In the genomic region with DNA sequence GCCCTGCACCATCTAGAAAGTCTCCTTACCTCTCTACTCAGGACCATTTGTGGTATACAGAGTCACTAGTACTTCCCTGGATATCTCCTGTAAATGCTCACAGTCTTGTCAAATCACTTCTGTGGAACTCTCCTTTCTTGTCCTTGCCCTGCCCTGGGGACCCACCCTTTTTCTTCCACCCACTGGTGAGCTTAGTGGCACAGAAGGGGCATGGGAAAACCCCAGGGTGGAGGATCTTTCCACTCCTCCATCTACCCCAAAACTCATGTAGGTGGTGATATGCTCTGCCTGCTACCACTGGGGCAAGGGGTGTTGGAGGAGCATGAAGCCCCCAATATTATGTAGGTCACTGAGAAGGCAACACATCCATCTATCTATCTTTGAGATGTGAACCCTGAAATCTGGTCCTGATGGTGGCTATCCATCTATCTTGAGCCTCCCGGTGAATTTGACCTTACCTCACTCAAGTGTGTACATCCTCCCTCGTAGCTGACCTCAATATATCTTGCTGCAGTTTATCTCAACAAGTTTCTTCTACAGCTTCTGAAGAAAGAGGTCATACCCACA, we compare ENCODE assay signal across 15 cellular contexts. TPM values are rescaled to one million over a fixed set of nuclear protein-coding genes. Genes with fewer than 3 reads are reported as not detected.
DNase-seq lines count a peak whose midpoint lies in the region; ATAC-seq and TF ChIP-seq lines count a peak whose summit lies in the region.
"Had no signal": no experiment of that assay in that cellular context is flagged by ENCODE, and none has a peak within 500 bp of the region (broad histone marks: within the 10 kb centered on the region; RNA-seq: fewer than 3 reads in every experiment).

No MANE protein-coding gene starts in this region.

- H3K27me3 ChIP-seq in CD4-positive, alpha-beta T cell (ENCODE audit: control insufficient read depth, insufficient read depth, low read length), result no peaks in the 10 kb centered on the region
- H3K27me3 ChIP-seq in Peyer's patch (no peaks in the 10 kb centered on the region), PC-9 (ENCODE audit: insufficient read depth, low read depth) (peaks cover 71% of the 10 kb centered on the region)

- no peaks in the 10 kb centered on the region for H4K20me1 ChIP-seq in PC-9 (ENCODE audit: insufficient read depth)

- H3K27ac ChIP-seq in CD4-positive, alpha-beta T cell (ENCODE audit: low read depth, low read length), result peak overlapping the region; percentile 97
- H3K27ac ChIP-seq in Peyer's patch (peak overlapping the region; percentile 49 to 74 (median 66)), skin epidermis (peak overlapping the region in 9 of 21 experiments; percentile 5 to 87 (median 55)), PC-9 (no peak overlapping the region)
- H3K27ac ChIP-seq: prostate gland, SK-N-MC had no signal

- POLR2A ChIA-PET in CD4-positive, alpha-beta T cell (lab: Charles Lee), result interaction anchor here (2.1 to 5.8 kb wide), 6 partner anchors 10 to 88 kb away, joined by 6 to 145 read pairs (median 24); no protein-coding TSS in a partner anchor
- POLR2A ChIA-PET in PC-9 (lab: Charles Lee; ENCODE audit: unreplicated experiment), result no interaction called here

- H3K4me1 Mint-ChIP-seq in CD4-positive, alpha-beta T cell (ENCODE audit: low read depth), result peaks cover 99% of the 10 kb centered on the region
- H3K4me1 Mint-ChIP-seq in activated T-helper 2 cell treated with anti-CD3 and anti-CD28 coated beads, Interferon-gamma antibody, Interleukin-2, Interleukin-4, amounts not matched to agents 10 μg/mL and 5 μg/mL and 100 μg/mL, durations not matched to agents 14 hours and 24 hours and 36 hours (ENCODE audit: low read depth), result peaks cover 62% of the 10 kb centered on the region

- intact Hi-C loops in CD4-positive, alpha-beta T cell (cut with DNase I, micrococcal nuclease), result loop anchor here (2.0 kb wide), 2 partner anchors 15 to 21 kb away; no protein-coding TSS in a partner anchor
- intact Hi-C loops in activated T-helper 2 cell treated with anti-CD3 and anti-CD28 coated beads, Interferon-gamma antibody, Interleukin-2, Interleukin-4, amounts not matched to agents 10 μg/mL and 5 μg/mL and 100 μg/mL, durations not matched to agents 14 hours and 24 hours and 36 hours (cut with micrococcal nuclease), result loop anchor here (1.0 to 5.0 kb wide), 4 partner anchors 8 to 949 kb away; a partner anchor contains a TSS
- intact Hi-C loops in PC-9 (cut with micrococcal nuclease; ENCODE audit: unreplicated experiment), result no loop called here

- H3F3A ChIP-seq in PC-9 (ENCODE audit: insufficient read depth, low read depth), result no peaks in the 10 kb centered on the region

- peak in 3 of 10 experiments; percentile 9 to 25 (median 24) for DNase-seq in CD4-positive, alpha-beta T cell
- DNase-seq in Peyer's patch (no peak), occipital lobe (lab: John Stamatoyannopoulos, UW) (no peak), PC-9 (no peak)
- DNase-seq in activated T-helper 2 cell treated with anti-CD3 and anti-CD28 coated beads, Interferon-gamma antibody, Interleukin-2, Interleukin-4, amounts not matched to agents 10 μg/mL and 5 μg/mL and 100 μg/mL, durations not matched to agents 14 hours and 24 hours and 36 hours (ENCODE audit: low spot score), result no peak
- DNase-seq: Kasumi-1 had no signal

- no peaks in the 10 kb centered on the region for H3K9me3 ChIP-seq in CD4-positive, alpha-beta T cell (ENCODE audit: control insufficient read depth, low read length)
- H3K9me3 ChIP-seq in Peyer's patch (no peaks in the 10 kb centered on the region), PC-9 (ENCODE audit: insufficient read depth, low read depth) (no peaks in the 10 kb centered on the region)
- H3K9me3 ChIP-seq: prostate gland had no signal

- no peak for TF ChIP-seq POLR2A in Peyer's patch (IDR thresholded peaks at IDR 0.05)

- H3K4me1 ChIP-seq in Peyer's patch (no peaks in the 10 kb centered on the region), PC-9 (replicated peaks; ENCODE audit: insufficient read depth) (no peaks in the 10 kb centered on the region)
- H3K4me1 ChIP-seq: prostate gland had no signal

- H3K36me3 ChIP-seq in Peyer's patch, result no peaks in the 10 kb centered on the region
- H3K36me3 ChIP-seq in PC-9 (ENCODE audit: low read depth), result no peaks in the 10 kb centered on the region
- H3K36me3 ChIP-seq: prostate gland had no signal

- H3K79me2 ChIP-seq in PC-9 (ENCODE audit: low read depth), result no peaks in the 10 kb centered on the region

- H3K36me3 Mint-ChIP-seq in CD4-positive, alpha-beta T cell (ENCODE audit: low read depth), result peaks cover 64% of the 10 kb centered on the region
- peaks cover 67% of the 10 kb centered on the region for H3K36me3 Mint-ChIP-seq in activated T-helper 2 cell treated with anti-CD3 and anti-CD28 coated beads, Interferon-gamma antibody, Interleukin-2, Interleukin-4, amounts not matched to agents 10 μg/mL and 5 μg/mL and 100 μg/mL, durations not matched to agents 14 hours and 24 hours and 36 hours (ENCODE audit: low read depth)

- peak overlapping the region; percentile 100 for H3K27ac Mint-ChIP-seq in CD4-positive, alpha-beta T cell
- H3K27ac Mint-ChIP-seq in activated T-helper 2 cell treated with anti-CD3 and anti-CD28 coated beads, Interferon-gamma antibody, Interleukin-2, Interleukin-4, amounts not matched to agents 10 μg/mL and 5 μg/mL and 100 μg/mL, durations not matched to agents 14 hours and 24 hours and 36 hours, result peak overlapping the region; percentile 89
- H3K27ac Mint-ChIP-seq: dendritic cell treated with granulocyte-macrophage colony-stimulating factor and Interleukin-4, amounts not matched to agents 40 ng/mL and 50 ng/mL, for 4 days had no signal

- BruUV-seq in PC-9 (replicated peaks; lab: Mats Ljungman, UMichigan), result no TSS peak

- H3K4me3 ChIP-seq in Peyer's patch (peak overlapping the region; percentile 4 to 30 (median 24)), skin epidermis (peak overlapping the region in 5 of 7 experiments; percentile 2 to 20 (median 15)), PC-9 (no peak overlapping the region)
- H3K4me3 ChIP-seq: prostate gland, SK-N-MC had no signal

- no peaks in the 10 kb centered on the region for H3K27me3 Mint-ChIP-seq in CD4-positive, alpha-beta T cell
- H3K27me3 Mint-ChIP-seq in activated T-helper 2 cell treated with anti-CD3 and anti-CD28 coated beads, Interferon-gamma antibody, Interleukin-2, Interleukin-4, amounts not matched to agents 10 μg/mL and 5 μg/mL and 100 μg/mL, durations not matched to agents 14 hours and 24 hours and 36 hours (ENCODE audit: low read depth), result no peaks in the 10 kb centered on the region
- H3K27me3 Mint-ChIP-seq: dendritic cell treated with granulocyte-macrophage colony-stimulating factor and Interleukin-4, amounts not matched to agents 40 ng/mL and 50 ng/mL, for 4 days had no signal

- no peak for ATAC-seq in CD4-positive, alpha-beta T cell (ENCODE audit: poor library complexity)
- ATAC-seq in GM21381 (IDR thresholded peaks at IDR 0.05; ENCODE audit: unreplicated experiment), result no peak
- ATAC-seq in GM19463 (IDR thresholded peaks at IDR 0.05; ENCODE audit: unreplicated experiment), result no peak
- ATAC-seq: HCT116, left lobe of liver had no signal

- peak overlapping the region; percentile 91 for H3K4me3 Mint-ChIP-seq in CD4-positive, alpha-beta T cell
- peak overlapping the region; percentile 92 for H3K4me3 Mint-ChIP-seq in activated T-helper 2 cell treated with anti-CD3 and anti-CD28 coated beads, Interferon-gamma antibody, Interleukin-2, Interleukin-4, amounts not matched to agents 10 μg/mL and 5 μg/mL and 100 μg/mL, durations not matched to agents 14 hours and 24 hours and 36 hours (ENCODE audit: low read depth)
- H3K4me3 Mint-ChIP-seq: dendritic cell treated with granulocyte-macrophage colony-stimulating factor and Interleukin-4, amounts not matched to agents 40 ng/mL and 50 ng/mL, for 4 days had no signal

- H3K9me2 ChIP-seq in PC-9 (ENCODE audit: insufficient read depth), result no peaks in the 10 kb centered on the region

- no peak overlapping the region for H3K4me2 ChIP-seq in PC-9

- TF ChIP-seq CTCF in CD4-positive, alpha-beta T cell (IDR thresholded peaks at IDR 0.05), result no peak
- no peak for TF ChIP-seq CTCF in Peyer's patch (IDR thresholded peaks at IDR 0.05)
- TF ChIP-seq CTCF in PC-9 (conservative IDR thresholded peaks at IDR 0.05), result no peak

- CTCF ChIA-PET in CD4-positive, alpha-beta T cell (lab: Charles Lee), result interaction anchor here (0.9 to 6.0 kb wide), 6 partner anchors 9 to 129 kb away, joined by 3 to 24 read pairs (median 6); a partner anchor contains a TSS
- CTCF ChIA-PET in PC-9 (lab: Charles Lee), result no interaction called here

- H2AFZ ChIP-seq in PC-9, result no peak overlapping the region

- no peaks in the 10 kb centered on the region for H3K9me3 Mint-ChIP-seq in CD4-positive, alpha-beta T cell
- H3K9me3 Mint-ChIP-seq in activated T-helper 2 cell treated with anti-CD3 and anti-CD28 coated beads, Interferon-gamma antibody, Interleukin-2, Interleukin-4, amounts not matched to agents 10 μg/mL and 5 μg/mL and 100 μg/mL, durations not matched to agents 14 hours and 24 hours and 36 hours, result peaks cover 7% of the 10 kb centered on the region
- H3K9me3 Mint-ChIP-seq: dendritic cell treated with granulocyte-macrophage colony-stimulating factor and Interleukin-4, amounts not matched to agents 40 ng/mL and 50 ng/mL, for 4 days had no signal

RNA-seq across cellular contexts. Expression of a gene that starts 0.9 kb away (rescaled TPM):
- 10 to 100 TPM; 96.3 to 98.2 TPM for total RNA-seq in CD4-positive, alpha-beta T cell
- 1 to 10 TPM; 1.2 to 9.6 (median 4.5) TPM for total RNA-seq in Peyer's patch
- 179 and 186 TPM in 2 replicates for total RNA-seq in activated T-helper 2 cell treated with anti-CD3 and anti-CD28 coated beads, Interferon-gamma antibody, Interleukin-2, Interleukin-4, amounts not matched to agents 10 μg/mL and 5 μg/mL and 100 μg/mL, durations not matched to agents 14 hours and 24 hours and 36 hours
- total RNA-seq in occipital lobe, result not detected
- not detected in 2 replicates for total RNA-seq in PC-9 (2021)
- total RNA-seq: NCI-H460 had no signal

RNA-seq across cellular contexts. Expression of a gene that starts 36.2 kb away (rescaled TPM):
- total RNA-seq in CD4-positive, alpha-beta T cell, result not detected
- total RNA-seq in Peyer's patch (not detected), occipital lobe (3.9 TPM), PC-9 (2021) (not detected in 2 replicates)
- total RNA-seq in activated T-helper 2 cell treated with anti-CD3 and anti-CD28 coated beads, Interferon-gamma antibody, Interleukin-2, Interleukin-4, amounts not matched to agents 10 μg/mL and 5 μg/mL and 100 μg/mL, durations not matched to agents 14 hours and 24 hours and 36 hours, result not detected in 2 replicates
- total RNA-seq: left lobe of liver, NCI-H460 had no signal

Comparison
In these comparisons a context has a peak if more than half of its experiments do, and no peak if none do; other contexts are left out.
1. RNA of a gene that starts 0.9 kb away (total RNA-seq): 179 to 186 TPM in activated T-helper 2 cell treated with anti-CD3 and anti-CD28 coated beads, Interferon-gamma antibody, Interleukin-2, Interleukin-4, amounts not matched to agents 10 μg/mL and 5 μg/mL and 100 μg/mL, durations not matched to agents 14 hours and 24 hours and 36 hours and 96.3 to 98.2 TPM in CD4-positive, alpha-beta T cell; 1.2 to 9.6 TPM in Peyer's patch, not detected in occipital lobe (single experiment) and not detected in PC-9; every median in the first group is over 4 times any median in the second.